1 cellular context compared by ENCODE assay signal in the genomic region with DNA sequence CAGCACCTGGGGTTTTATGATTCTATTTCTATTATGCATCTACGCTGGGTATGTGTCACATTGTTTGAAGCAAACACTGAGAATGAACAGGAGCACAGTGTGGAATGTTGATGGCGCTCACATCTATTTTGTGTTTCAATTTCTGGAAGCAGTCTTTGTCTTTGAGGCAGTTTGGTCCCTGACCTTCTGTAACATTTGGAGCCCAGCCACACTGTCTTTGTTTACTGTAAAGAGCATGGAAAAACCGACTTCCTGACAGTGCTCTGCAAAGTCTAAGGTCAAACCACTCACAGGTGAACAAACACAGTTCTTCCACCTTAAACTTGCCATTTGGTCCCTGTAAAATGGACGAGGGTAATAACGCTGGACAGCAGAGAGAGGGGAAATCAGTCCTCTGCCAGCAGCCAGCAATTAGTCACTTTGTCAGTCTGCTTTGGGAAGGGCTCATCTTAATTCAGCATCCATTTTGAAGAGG.
A peak's percentile ranks its signal among the peaks of the same experiment; 100 is the strongest.
TF ChIP-seq lines count a peak whose summit lies in the region.

No MANE protein-coding gene starts in this region.

TF ChIP-seq in HepG2, 621 proteins besides CTCF, POLR2A, EP300 and RAD21 (continued from another document and continues in another):
- TF ChIP-seq MNT (IDR thresholded peaks at IDR 0.05) (no peak), NFATC3 (CRISPR knock-in tag; IDR thresholded peaks at IDR 0.05) (no peak), ATF7 (IDR thresholded peaks at IDR 0.05) (no peak), ATF7 (CRISPR knock-in tag; IDR thresholded peaks at IDR 0.05) (no peak), ZNF605 (CRISPR knock-in tag; IDR thresholded peaks at IDR 0.05) (no peak), HMG20B (CRISPR knock-in tag; conservative IDR thresholded peaks at IDR 0.05) (no peak), ZNF83 (CRISPR knock-in tag; IDR thresholded peaks at IDR 0.05; ENCODE audit: borderline replicate concordance) (no peak), MEF2D (CRISPR knock-in tag; IDR thresholded peaks at IDR 0.05) (peak; percentile 50; the same call in 1 of the 2 replicates), SATB2 (CRISPR knock-in tag; IDR thresholded peaks at IDR 0.05) (no peak), NFIC (IDR thresholded peaks at IDR 0.05; ENCODE audit: low read length) (peak; percentile 50; the same call in 1 of the 2 replicates), PITX1 (CRISPR knock-in tag; IDR thresholded peaks at IDR 0.05) (peak; percentile 65), PHF20 (CRISPR knock-in tag; IDR thresholded peaks at IDR 0.05) (no peak), ZNF263 (CRISPR knock-in tag; IDR thresholded peaks at IDR 0.05) (0 out of 2 replicates have a peak, but pooled peaks have one; percentile 16), NCOR1 (IDR thresholded peaks at IDR 0.05; ENCODE audit: borderline replicate concordance, low read length) (no peak), ATAD3A (CRISPR knock-in tag; IDR thresholded peaks at IDR 0.05) (no peak), SOX5 (CRISPR knock-in tag; IDR thresholded peaks at IDR 0.05; ENCODE audit: borderline replicate concordance) (peak; percentile 91), TCF12 (IDR thresholded peaks at IDR 0.05) (no peak), TCF12 (CRISPR knock-in tag; IDR thresholded peaks at IDR 0.05) (0 out of 2 replicates have a peak, but pooled peaks have one; percentile 57), RXRB (CRISPR knock-in tag; IDR thresholded peaks at IDR 0.05; ENCODE audit: borderline replicate concordance) (peak; percentile 83; the same call in 1 of the 2 replicates), POGZ (CRISPR knock-in tag; IDR thresholded peaks at IDR 0.05) (peak; percentile 35; the same call in 1 of the 2 replicates), MIER3 (CRISPR knock-in tag; IDR thresholded peaks at IDR 0.05; ENCODE audit: borderline replicate concordance) (no peak), BCL6 (CRISPR knock-in tag; IDR thresholded peaks at IDR 0.05) (peak; percentile 78), NR2F2 (IDR thresholded peaks at IDR 0.05; ENCODE audit: borderline replicate concordance, low read depth) (peak; percentile 95), YY1 (IDR thresholded peaks at IDR 0.05; ENCODE audit: insufficient read depth, insufficient replicate concordance, low read depth, low read length) (no peak), HNF1A (IDR thresholded peaks at IDR 0.05; ENCODE audit: low read depth) (no peak), HNF1A (CRISPR knock-in tag; IDR thresholded peaks at IDR 0.05; ENCODE audit: borderline replicate concordance) (peak; percentile 25; the same call in 1 of the 2 replicates), SKI (IDR thresholded peaks at IDR 0.05; ENCODE audit: partially characterized antibody) (peak; percentile 65), FOXC1 (CRISPR knock-in tag; IDR thresholded peaks at IDR 0.05; ENCODE audit: borderline replicate concordance) (no peak), NR2F1 (CRISPR knock-in tag; IDR thresholded peaks at IDR 0.05) (peak; percentile 64 to 87; a peak in 3 of 4 replicates), HNF4A (CRISPR knock-in tag; IDR thresholded peaks at IDR 0.05) (peak; percentile 62), ZNF607 (CRISPR knock-in tag; IDR thresholded peaks at IDR 0.05; ENCODE audit: borderline replicate concordance) (peak; percentile 55; the same call in 1 of the 2 replicates), JUN (CRISPR knock-in tag; IDR thresholded peaks at IDR 0.05) (no peak), SALL1 (CRISPR knock-in tag; IDR thresholded peaks at IDR 0.05) (peak; percentile 66), TARDBP (CRISPR knock-in tag; IDR thresholded peaks at IDR 0.05) (peak; percentile 79; the same call in 1 of the 2 replicates), TP53 (CRISPR knock-in tag; conservative IDR thresholded peaks at IDR 0.05) (no peak), HHEX (CRISPR knock-in tag; IDR thresholded peaks at IDR 0.05) (peak; percentile 68), ZBTB7B (CRISPR knock-in tag; IDR thresholded peaks at IDR 0.05) (0 out of 2 replicates have a peak, but pooled peaks have one; percentile 35), ETV5 (CRISPR knock-in tag; IDR thresholded peaks at IDR 0.05; ENCODE audit: borderline replicate concordance) (peak; percentile 80; the same call in 1 of the 2 replicates), ZNF556 (CRISPR knock-in tag; IDR thresholded peaks at IDR 0.05; ENCODE audit: borderline replicate concordance) (no peak; the same call in 1 of the 2 replicates), CEBPZ (IDR thresholded peaks at IDR 0.05; ENCODE audit: low read length) (no peak), FOXA3 (CRISPR knock-in tag; IDR thresholded peaks at IDR 0.05) (peak; percentile 80), ZNF329 (CRISPR knock-in tag; IDR thresholded peaks at IDR 0.05; ENCODE audit: low read depth) (no peak), ERF (CRISPR knock-in tag; IDR thresholded peaks at IDR 0.05) (peak; percentile 54; the same call in 1 of the 2 replicates), ZNF720 (CRISPR knock-in tag; IDR thresholded peaks at IDR 0.05) (no peak)
- TF ChIP-seq, protein P1, sequence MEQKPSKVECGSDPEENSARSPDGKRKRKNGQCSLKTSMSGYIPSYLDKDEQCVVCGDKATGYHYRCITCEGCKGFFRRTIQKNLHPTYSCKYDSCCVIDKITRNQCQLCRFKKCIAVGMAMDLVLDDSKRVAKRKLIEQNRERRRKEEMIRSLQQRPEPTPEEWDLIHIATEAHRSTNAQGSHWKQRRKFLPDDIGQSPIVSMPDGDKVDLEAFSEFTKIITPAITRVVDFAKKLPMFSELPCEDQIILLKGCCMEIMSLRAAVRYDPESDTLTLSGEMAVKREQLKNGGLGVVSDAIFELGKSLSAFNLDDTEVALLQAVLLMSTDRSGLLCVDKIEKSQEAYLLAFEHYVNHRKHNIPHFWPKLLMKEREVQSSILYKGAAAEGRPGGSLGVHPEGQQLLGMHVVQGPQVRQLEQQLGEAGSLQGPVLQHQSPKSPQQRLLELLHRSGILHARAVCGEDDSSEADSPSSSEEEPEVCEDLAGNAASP (CRISPR knock-in tag; IDR thresholded peaks at IDR 0.05; ENCODE audit: borderline replicate concordance): peak; percentile 78
- TF ChIP-seq, protein P2, sequence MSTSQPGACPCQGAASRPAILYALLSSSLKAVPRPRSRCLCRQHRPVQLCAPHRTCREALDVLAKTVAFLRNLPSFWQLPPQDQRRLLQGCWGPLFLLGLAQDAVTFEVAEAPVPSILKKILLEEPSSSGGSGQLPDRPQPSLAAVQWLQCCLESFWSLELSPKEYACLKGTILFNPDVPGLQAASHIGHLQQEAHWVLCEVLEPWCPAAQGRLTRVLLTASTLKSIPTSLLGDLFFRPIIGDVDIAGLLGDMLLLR (CRISPR knock-in tag; IDR thresholded peaks at IDR 0.05): no peak
- TF ChIP-seq, protein P3, sequence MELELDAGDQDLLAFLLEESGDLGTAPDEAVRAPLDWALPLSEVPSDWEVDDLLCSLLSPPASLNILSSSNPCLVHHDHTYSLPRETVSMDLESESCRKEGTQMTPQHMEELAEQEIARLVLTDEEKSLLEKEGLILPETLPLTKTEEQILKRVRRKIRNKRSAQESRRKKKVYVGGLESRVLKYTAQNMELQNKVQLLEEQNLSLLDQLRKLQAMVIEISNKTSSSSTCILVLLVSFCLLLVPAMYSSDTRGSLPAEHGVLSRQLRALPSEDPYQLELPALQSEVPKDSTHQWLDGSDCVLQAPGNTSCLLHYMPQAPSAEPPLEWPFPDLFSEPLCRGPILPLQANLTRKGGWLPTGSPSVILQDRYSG (CRISPR knock-in tag; IDR thresholded peaks at IDR 0.05): no peak
- TF ChIP-seq, protein P4, sequence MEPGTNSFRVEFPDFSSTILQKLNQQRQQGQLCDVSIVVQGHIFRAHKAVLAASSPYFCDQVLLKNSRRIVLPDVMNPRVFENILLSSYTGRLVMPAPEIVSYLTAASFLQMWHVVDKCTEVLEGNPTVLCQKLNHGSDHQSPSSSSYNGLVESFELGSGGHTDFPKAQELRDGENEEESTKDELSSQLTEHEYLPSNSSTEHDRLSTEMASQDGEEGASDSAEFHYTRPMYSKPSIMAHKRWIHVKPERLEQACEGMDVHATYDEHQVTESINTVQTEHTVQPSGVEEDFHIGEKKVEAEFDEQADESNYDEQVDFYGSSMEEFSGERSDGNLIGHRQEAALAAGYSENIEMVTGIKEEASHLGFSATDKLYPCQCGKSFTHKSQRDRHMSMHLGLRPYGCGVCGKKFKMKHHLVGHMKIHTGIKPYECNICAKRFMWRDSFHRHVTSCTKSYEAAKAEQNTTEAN (CRISPR knock-in tag; conservative IDR thresholded peaks at IDR 0.05): no peak
- TF ChIP-seq, protein P5, sequence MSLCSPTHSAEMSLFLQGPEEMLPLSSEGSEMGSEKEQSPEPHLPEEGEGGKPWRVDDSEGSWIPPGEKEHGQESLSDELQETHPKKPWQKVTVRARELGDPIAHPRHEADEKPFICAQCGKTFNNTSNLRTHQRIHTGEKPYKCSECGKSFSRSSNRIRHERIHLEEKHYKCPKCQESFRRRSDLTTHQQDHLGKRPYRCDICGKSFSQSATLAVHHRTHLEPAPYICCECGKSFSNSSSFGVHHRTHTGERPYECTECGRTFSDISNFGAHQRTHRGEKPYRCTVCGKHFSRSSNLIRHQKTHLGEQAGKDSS (CRISPR knock-in tag; IDR thresholded peaks at IDR 0.05; ENCODE audit: borderline replicate concordance, low read depth): peak; percentile 75; the same call in 1 of the 2 replicates
- TF ChIP-seq, protein P6, sequence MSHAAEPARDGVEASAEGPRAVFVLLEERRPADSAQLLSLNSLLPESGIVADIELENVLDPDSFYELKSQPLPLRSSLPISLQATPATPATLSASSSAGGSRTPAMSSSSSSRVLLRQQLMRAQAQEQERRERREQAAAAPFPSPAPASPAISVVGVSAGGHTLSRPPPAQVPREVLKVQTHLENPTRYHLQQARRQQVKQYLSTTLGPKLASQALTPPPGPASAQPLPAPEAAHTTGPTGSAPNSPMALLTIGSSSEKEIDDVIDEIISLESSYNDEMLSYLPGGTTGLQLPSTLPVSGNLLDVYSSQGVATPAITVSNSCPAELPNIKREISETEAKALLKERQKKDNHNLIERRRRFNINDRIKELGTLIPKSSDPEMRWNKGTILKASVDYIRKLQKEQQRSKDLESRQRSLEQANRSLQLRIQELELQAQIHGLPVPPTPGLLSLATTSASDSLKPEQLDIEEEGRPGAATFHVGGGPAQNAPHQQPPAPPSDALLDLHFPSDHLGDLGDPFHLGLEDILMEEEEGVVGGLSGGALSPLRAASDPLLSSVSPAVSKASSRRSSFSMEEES (CRISPR knock-in tag; IDR thresholded peaks at IDR 0.05): peak; percentile 15; the same call in 1 of the 2 replicates
